ENCODE assay signal across 8 cellular contexts in genomic region chr11:96155627-96156378, GRCh38.
DNase-seq lines count a peak whose midpoint lies in the region; ATAC-seq and TF ChIP-seq lines count a peak whose summit lies in the region.

No MANE protein-coding gene starts in this region.

- H3K27me3 ChIP-seq in neural progenitor cell = no peaks in the 10 kb centered on the region

- DNase-seq in GM03348 (ENCODE audit: low spot score) = peak; percentile 79
- peak; percentile 47 for DNase-seq in activated CD8-positive, alpha-beta memory T cell treated with anti-CD3 and anti-CD28 coated beads, Interleukin-2, amount 50 U/mL, for 4 hours
- peak; percentile 99 for DNase-seq in fibroblast of mammary gland (ENCODE audit: low read depth)
- DNase-seq in neural progenitor cell (ENCODE audit: low spot score) = peak; percentile 18
- no peak for DNase-seq in activated gamma-delta T cell treated with Interleukin-2 at 50 U/mL for 16 hours

- H3F3A ChIP-seq in neural progenitor cell (ENCODE audit: low read depth) = no peaks in the 10 kb centered on the region

- no peaks in the 10 kb centered on the region for H3K9me3 ChIP-seq in neural progenitor cell (ENCODE audit: low read depth)

- no peak; the same call in 1 of the 2 replicates for TF ChIP-seq RAD21 in Ishikawa (IDR thresholded peaks at IDR 0.05; ENCODE audit: low read depth)

- H3K4me2 ChIP-seq in neural progenitor cell = no peak overlapping the region

- TF ChIP-seq EP300 in Ishikawa (IDR thresholded peaks at IDR 0.05; ENCODE audit: borderline replicate concordance) = no peak

- H3K4me1 Mint-ChIP-seq in neural progenitor cell = peaks cover 51% of the 10 kb centered on the region

- no peak overlapping the region for H2AFZ ChIP-seq in neural progenitor cell (replicated peaks)

- peak overlapping the region; percentile 85 for H3K27ac Mint-ChIP-seq in neural progenitor cell

- H3K36me3 ChIP-seq in neural progenitor cell = no peaks in the 10 kb centered on the region

- peaks cover 5% of the 10 kb centered on the region for H3K9me3 Mint-ChIP-seq in neural progenitor cell

- H3K4me1 ChIP-seq in neural progenitor cell = peaks cover 4% of the 10 kb centered on the region

- H3K9ac ChIP-seq in neural progenitor cell = no peak overlapping the region

- no peaks in the 10 kb centered on the region for H4K20me1 ChIP-seq in neural progenitor cell (ENCODE audit: low read depth)

- H3K27ac ChIP-seq in neural progenitor cell = no peak overlapping the region
- H3K27ac ChIP-seq in temporal lobe (ENCODE audit: low read depth, low read length) = peak overlapping the region; percentile 47

- ATAC-seq in GM21723 (IDR thresholded peaks at IDR 0.05; ENCODE audit: unreplicated experiment) = peak; percentile 60

- TF ChIP-seq CTCF in fibroblast of mammary gland (conservative IDR thresholded peaks at IDR 0.05; ENCODE audit: control insufficient read depth, insufficient read depth, low read depth, low read length) (peak; percentile 43), neural progenitor cell (IDR thresholded peaks at IDR 0.05) (no peak)

- peak overlapping the region; percentile 21 for H3K4me3 ChIP-seq in fibroblast of mammary gland (ENCODE audit: control insufficient read depth, low read depth, low read length)
- H3K4me3 ChIP-seq in neural progenitor cell = no peak overlapping the region

- H3K27me3 Mint-ChIP-seq in neural progenitor cell (ENCODE audit: insufficient read depth, low read depth) = no peaks in the 10 kb centered on the region

- peak overlapping the region; percentile 44 for H3K4me3 Mint-ChIP-seq in neural progenitor cell

- no peaks in the 10 kb centered on the region for H3K79me2 ChIP-seq in neural progenitor cell (ENCODE audit: low read depth)

- peaks cover 5% of the 10 kb centered on the region for H3K36me3 Mint-ChIP-seq in neural progenitor cell

TF ChIP-seq in Ishikawa, 13 proteins besides CTCF, POLR2A, EP300 and RAD21:
- TF ChIP-seq REST (IDR thresholded peaks at IDR 0.05; ENCODE audit: low read depth) (no peak), CREB1 (IDR thresholded peaks at IDR 0.05; ENCODE audit: low read depth) (no peak), YY1 (IDR thresholded peaks at IDR 0.05; ENCODE audit: low read depth) (no peak), ZBTB7A (IDR thresholded peaks at IDR 0.05; ENCODE audit: low read depth) (no peak), FOXM1 (IDR thresholded peaks at IDR 0.05; ENCODE audit: borderline replicate concordance, low read depth) (no peak), EGR1 (IDR thresholded peaks at IDR 0.05) (no peak), CEBPB (IDR thresholded peaks at IDR 0.05) (no peak), TEAD4 (IDR thresholded peaks at IDR 0.05) (peak; percentile 60), MAX (IDR thresholded peaks at IDR 0.05) (0 out of 2 replicates have a peak, but pooled peaks have one; percentile 51), TAF1 (IDR thresholded peaks at IDR 0.05; ENCODE audit: low read depth) (no peak), TCF12 (IDR thresholded peaks at IDR 0.05; ENCODE audit: low read depth) (no peak), NFIC (IDR thresholded peaks at IDR 0.05) (peak; percentile 74)
- TF ChIP-seq, protein P1, sequence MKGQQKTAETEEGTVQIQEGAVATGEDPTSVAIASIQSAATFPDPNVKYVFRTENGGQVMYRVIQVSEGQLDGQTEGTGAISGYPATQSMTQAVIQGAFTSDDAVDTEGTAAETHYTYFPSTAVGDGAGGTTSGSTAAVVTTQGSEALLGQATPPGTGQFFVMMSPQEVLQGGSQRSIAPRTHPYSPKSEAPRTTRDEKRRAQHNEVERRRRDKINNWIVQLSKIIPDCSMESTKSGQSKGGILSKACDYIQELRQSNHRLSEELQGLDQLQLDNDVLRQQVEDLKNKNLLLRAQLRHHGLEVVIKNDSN (IDR thresholded peaks at IDR 0.05) = no peak
TF ChIP-seq in Ishikawa: peak in this region for 3.
